Comparison of ENCODE assay signal across 35 cellular contexts in the genomic region with DNA sequence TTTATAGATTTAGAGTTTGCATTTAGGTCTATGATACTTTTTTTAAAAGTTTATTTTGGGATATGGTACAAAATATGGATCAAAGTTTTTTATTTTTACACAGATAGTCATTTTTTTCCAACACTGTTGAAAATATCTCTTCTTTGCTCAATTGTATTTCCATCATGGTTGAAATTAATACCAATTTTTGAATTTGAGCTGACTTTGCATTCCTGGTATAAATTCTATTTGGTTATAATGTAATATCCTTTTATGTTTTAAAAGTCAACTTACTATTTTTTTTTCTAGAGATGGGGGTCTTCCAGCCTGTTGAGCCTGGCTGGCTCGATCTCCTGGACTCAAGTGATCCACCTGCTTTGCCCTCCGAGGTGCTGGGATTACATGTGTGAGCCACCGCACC.
"Had no signal": no experiment of that assay in that cellular context is flagged by ENCODE, and none has a peak within 500 bp of the region (broad histone marks: within the 10 kb centered on the region; RNA-seq: fewer than 3 reads in every experiment).

No MANE protein-coding gene starts in this region.

- H3K4me3 ChIP-seq: MG63 had no signal

- DNase-seq: Karpas-422, Kasumi-1, MG63, MM.1S, MV-4-11, NCI-H1048, NCI-H1092, NCI-H1092 treated with DMSO at 0.1 percent for 48 hours, NCI-H1105, NCI-H1105 treated with DMSO at 0.1 percent for 48 hours, NCI-H1417, NCI-H1417 treated with DMSO at 0.1 percent for 48 hours, NCI-H1436, NCI-H1436 treated with DMSO at 0.1 percent for 48 hours, NCI-H146, NCI-H1694, NCI-H1694 treated with DMSO at 0.1 percent for 48 hours, NCI-H187, NCI-H187 treated with DMSO at 0.1 percent for 48 hours, NCI-H1930, NCI-H2029, NCI-H2029 treated with DMSO at 0.1 percent for 48 hours, NCI-H2081, NCI-H2081 treated with DMSO at 0.1 percent for 48 hours, NCI-H2107, NCI-H2171, NCI-H2171 treated with DMSO at 0.1 percent for 48 hours, NCI-H2227 treated with DMSO at 0.1 percent for 48 hours, NCI-H226, NCI-H345, NCI-H446, NCI-H446 treated with DMSO at 0.1 percent for 48 hours, NCI-H510A, NCI-H510A treated with DMSO at 0.1 percent for 48 hours, NCI-H524 had no signal

- H3K36me3 ChIP-seq: MG63 had no signal

- H3K9me3 ChIP-seq: MG63 had no signal

- H3K27me3 ChIP-seq: MG63 had no signal
